1 cellular context compared by ENCODE assay signal in genomic region chr12:32944195-32944594, GRCh38.
TF ChIP-seq lines count a peak whose summit lies in the region.

No MANE protein-coding gene starts in this region.

TF ChIP-seq in A549, 52 proteins besides CTCF, POLR2A, EP300 and RAD21 (continued from another document):
- no peak for TF ChIP-seq HMGXB4 (CRISPR knock-in tag; IDR thresholded peaks at IDR 0.05; ENCODE audit: borderline replicate concordance)
